22 cellular contexts compared by ENCODE assay signal in genomic region chr12:25745281-25745680, GRCh38.
"Had no signal": no experiment of that assay in that cellular context is flagged by ENCODE, and none has a peak within 500 bp of the region (broad histone marks: within the 10 kb centered on the region; RNA-seq: fewer than 3 reads in every experiment).

No MANE protein-coding gene starts in this region.

- H3K4me1 Mint-ChIP-seq: memory B cell; stimulated activated memory B cell treated with anti-CD40 and anti-IgM and Interleukin-4, amounts not matched to agents 10 μg/mL and 1 μg/mL and 100 μg/mL, for 72 hours; stimulated activated naive CD8-positive, alpha-beta T cell treated with anti-CD3 and anti-CD28 coated beads, Interleukin-15, amount 100 ng/mL, for 72 hours had no signal

- H3K9me3 Mint-ChIP-seq: natural killer cell treated with Interleukin-12 subunit alpha and Interleukin-12 subunit beta and Interleukin-15 and Interleukin-18, amount 100 ng/mL, for 72 hours; stimulated activated memory B cell treated with anti-CD40 and anti-IgM and Interleukin-4, amounts not matched to agents 10 μg/mL and 1 μg/mL and 100 μg/mL, for 72 hours; stimulated activated naive CD8-positive, alpha-beta T cell treated with anti-CD3 and anti-CD28 coated beads, Interleukin-15, amount 100 ng/mL, for 72 hours had no signal

- H3K27ac Mint-ChIP-seq: memory B cell; mesothelial cell of epicardium; natural killer cell treated with Interleukin-12 subunit alpha and Interleukin-12 subunit beta and Interleukin-15 and Interleukin-18, amount 100 ng/mL, for 72 hours; stimulated activated memory B cell treated with anti-CD40 and anti-IgM and Interleukin-4, amounts not matched to agents 10 μg/mL and 1 μg/mL and 100 μg/mL, for 72 hours; stimulated activated naive CD8-positive, alpha-beta T cell treated with anti-CD3 and anti-CD28 coated beads, Interleukin-15, amount 100 ng/mL, for 72 hours had no signal

- H3K27ac ChIP-seq: coronary artery, dorsolateral prefrontal cortex, epithelial cell of prostate, esophagus muscularis mucosa, left ventricle myocardium inferior, lower lobe of right lung, parathyroid adenoma, prostate gland, right lobe of liver, testis, tibial nerve, upper lobe of right lung, vagina had no signal

- H3K27me3 ChIP-seq: dorsolateral prefrontal cortex, esophagus muscularis mucosa, right lobe of liver, testis, tibial nerve, upper lobe of right lung, vagina had no signal

- H3K4me3 ChIP-seq: coronary artery, dorsolateral prefrontal cortex, esophagus muscularis mucosa, left ventricle myocardium inferior, lower lobe of right lung, prostate gland, right lobe of liver, testis, tibial nerve, upper lobe of right lung, vagina had no signal

- DNase-seq: dorsolateral prefrontal cortex; effector CD8-positive, alpha-beta T cell; kidney; left cardiac atrium; left ventricle myocardium inferior; lower lobe of right lung; right lobe of liver; stimulated activated CD4-positive, alpha-beta T cell treated with anti-CD3 and anti-CD28 coated beads, Interleukin-4, amount 100 ng/mL, for 24 hours; stimulated activated naive CD8-positive, alpha-beta T cell treated with anti-CD3 and anti-CD28 coated beads, Interleukin-15, amount 100 ng/mL, for 72 hours; testis; upper lobe of right lung had no signal

- H3K4me3 Mint-ChIP-seq: memory B cell; mesothelial cell of epicardium; natural killer cell treated with Interleukin-12 subunit alpha and Interleukin-12 subunit beta and Interleukin-15 and Interleukin-18, amount 100 ng/mL, for 72 hours; stimulated activated memory B cell treated with anti-CD40 and anti-IgM and Interleukin-4, amounts not matched to agents 10 μg/mL and 1 μg/mL and 100 μg/mL, for 72 hours; stimulated activated naive CD8-positive, alpha-beta T cell treated with anti-CD3 and anti-CD28 coated beads, Interleukin-15, amount 100 ng/mL, for 72 hours had no signal

- H3K4me1 ChIP-seq: esophagus muscularis mucosa, left ventricle myocardium inferior, lower lobe of right lung, parathyroid adenoma, prostate gland, right lobe of liver, testis, upper lobe of right lung, vagina had no signal

- H3K27me3 Mint-ChIP-seq: stimulated activated naive CD8-positive, alpha-beta T cell treated with anti-CD3 and anti-CD28 coated beads, Interleukin-15, amount 100 ng/mL, for 72 hours had no signal

- H3K36me3 Mint-ChIP-seq: memory B cell; mesothelial cell of epicardium; natural killer cell treated with Interleukin-12 subunit alpha and Interleukin-12 subunit beta and Interleukin-15 and Interleukin-18, amount 100 ng/mL, for 72 hours; stimulated activated memory B cell treated with anti-CD40 and anti-IgM and Interleukin-4, amounts not matched to agents 10 μg/mL and 1 μg/mL and 100 μg/mL, for 72 hours had no signal

- H3K36me3 ChIP-seq: esophagus muscularis mucosa, left ventricle myocardium inferior, lower lobe of right lung, prostate gland, right lobe of liver, tibial nerve, upper lobe of right lung, vagina had no signal

- ATAC-seq: left cardiac atrium; lower lobe of right lung; natural killer cell treated with Interleukin-12 subunit alpha and Interleukin-12 subunit beta and Interleukin-15 and Interleukin-18, amount 100 ng/mL, for 72 hours; right lobe of liver; stimulated activated memory B cell treated with anti-CD40 and anti-IgM and Interleukin-4, amounts not matched to agents 10 μg/mL and 1 μg/mL and 100 μg/mL, for 72 hours; stimulated activated naive CD8-positive, alpha-beta T cell treated with anti-CD3 and anti-CD28 coated beads, Interleukin-15, amount 100 ng/mL, for 72 hours; upper lobe of right lung had no signal

- H3K79me2 ChIP-seq: parathyroid adenoma had no signal

- H2AFZ ChIP-seq: parathyroid adenoma had no signal
